ENCODE assay signal across 20 cellular contexts in genomic region chr13:53368948-53369347, GRCh38.
A peak's percentile ranks its signal among the peaks of the same experiment; 100 is the strongest.
DNase-seq lines count a peak whose midpoint lies in the region; ATAC-seq and TF ChIP-seq lines count a peak whose summit lies in the region.
"Had no signal": no experiment of that assay in that cellular context is flagged by ENCODE, and none has a peak within 500 bp of the region (broad histone marks: within the 10 kb centered on the region; RNA-seq: fewer than 3 reads in every experiment).

No MANE protein-coding gene starts in this region.

- no peak for TF ChIP-seq EP300 in esophagus muscularis mucosa (IDR thresholded peaks at IDR 0.05)

- TF ChIP-seq CTCF in endodermal cell (conservative IDR thresholded peaks at IDR 0.05): peak; percentile 68
- no peak for TF ChIP-seq CTCF in esophagus muscularis mucosa (IDR thresholded peaks at IDR 0.05)

- intact Hi-C loops in esophagus muscularis mucosa (cut with DNase I): no loop called here

- no peak for TF ChIP-seq POLR2A in GM18505 (IDR thresholded peaks at IDR 0.05; ENCODE audit: borderline replicate concordance, extremely low read depth, insufficient read depth, insufficient read length)
- no peak for TF ChIP-seq POLR2A in esophagus muscularis mucosa (IDR thresholded peaks at IDR 0.05; ENCODE audit: low read depth)

- H3K4me3 Mint-ChIP-seq in endodermal cell: no peak overlapping the region
- H3K4me3 Mint-ChIP-seq in activated T-cell treated with anti-CD3 and anti-CD28 coated beads, Interleukin-2, amount 50 U/mL, for 24 hours: no peak overlapping the region
- H3K4me3 Mint-ChIP-seq: CD4-positive, alpha-beta memory T cell had no signal

- no peaks in the 10 kb centered on the region for H3K36me3 Mint-ChIP-seq in endodermal cell (ENCODE audit: low read depth)
- no peaks in the 10 kb centered on the region for H3K36me3 Mint-ChIP-seq in activated T-cell treated with anti-CD3 and anti-CD28 coated beads, Interleukin-2, amount 50 U/mL, for 24 hours (ENCODE audit: low read depth)
- H3K36me3 Mint-ChIP-seq: CD4-positive, alpha-beta memory T cell had no signal

- H3K4me1 Mint-ChIP-seq in endodermal cell: peaks cover 9% of the 10 kb centered on the region
- H3K4me1 Mint-ChIP-seq in activated T-cell treated with anti-CD3 and anti-CD28 coated beads, Interleukin-2, amount 50 U/mL, for 24 hours (ENCODE audit: low read depth): no peaks in the 10 kb centered on the region
- H3K4me1 Mint-ChIP-seq: CD4-positive, alpha-beta memory T cell had no signal

- DNase-seq in COR-L47 (lab: John Stamatoyannopoulos, UW) (peak; percentile 40), G401 (ENCODE audit: low spot score) (peak; percentile 56), NCI-H82 (lab: John Stamatoyannopoulos, UW) (peak; percentile 45), endodermal cell (no peak), esophagus muscularis mucosa (ENCODE audit: extremely low spot score) (no peak), NCI-H2227 treated with DMSO at 0.1 percent for 48 hours (lab: John Stamatoyannopoulos, UW) (no peak)
- no peak for DNase-seq in activated T-cell treated with anti-CD3 and anti-CD28 coated beads, Interleukin-2, amount 50 U/mL, for 24 hours
- DNase-seq: ACHN; BE2C; CD4-positive, alpha-beta memory T cell; DMS 273 treated with DMSO at 0.1 percent for 48 hours; MG63; NCI-H1092 treated with DMSO at 0.1 percent for 48 hours; NCI-H187 treated with DMSO at 0.1 percent for 48 hours; NCI-H524 treated with DMSO at 0.1 percent for 48 hours; SHP77 treated with DMSO at 0.1 percent for 48 hours; T-helper 2 cell had no signal

- H3K27me3 ChIP-seq in endodermal cell (ENCODE audit: control insufficient read depth, insufficient read depth, low read length, poor library complexity, severe bottlenecking): peaks cover 34% of the 10 kb centered on the region
- H3K27me3 ChIP-seq in esophagus muscularis mucosa: no peaks in the 10 kb centered on the region
- H3K27me3 ChIP-seq: BE2C, MG63 had no signal

- in situ Hi-C loops in G401 (cut with HindIII; ENCODE audit: low sequenced_read_pairs): no loop called here

- no peak overlapping the region for H3K9ac ChIP-seq in endodermal cell (ENCODE audit: extremely low read depth, low read length, poor library complexity, severe bottlenecking)

- peaks cover 16% of the 10 kb centered on the region for H3K27me3 Mint-ChIP-seq in endodermal cell (ENCODE audit: insufficient read depth)
- H3K27me3 Mint-ChIP-seq in activated T-cell treated with anti-CD3 and anti-CD28 coated beads, Interleukin-2, amount 50 U/mL, for 24 hours: no peaks in the 10 kb centered on the region
- H3K27me3 Mint-ChIP-seq: CD4-positive, alpha-beta memory T cell had no signal

- H3K27ac ChIP-seq in endodermal cell (ENCODE audit: low read depth, low read length): no peak overlapping the region
- H3K27ac ChIP-seq in esophagus muscularis mucosa (replicated peaks in 1 of 4): no peak overlapping the region
- H3K27ac ChIP-seq: HL-60 had no signal

- H3K27ac Mint-ChIP-seq in endodermal cell: no peak overlapping the region
- no peak overlapping the region for H3K27ac Mint-ChIP-seq in activated T-cell treated with anti-CD3 and anti-CD28 coated beads, Interleukin-2, amount 50 U/mL, for 24 hours
- H3K27ac Mint-ChIP-seq: CD4-positive, alpha-beta memory T cell had no signal

- no peaks in the 10 kb centered on the region for H3K9me3 Mint-ChIP-seq in endodermal cell
- H3K9me3 Mint-ChIP-seq in activated T-cell treated with anti-CD3 and anti-CD28 coated beads, Interleukin-2, amount 50 U/mL, for 24 hours: no peaks in the 10 kb centered on the region

- H3K36me3 ChIP-seq in endodermal cell (ENCODE audit: control insufficient read depth, insufficient read depth, low read length) (no peaks in the 10 kb centered on the region), esophagus muscularis mucosa (no peaks in the 10 kb centered on the region)
- H3K36me3 ChIP-seq: BE2C, MG63 had no signal

- ATAC-seq in GM18505 (IDR thresholded peaks at IDR 0.05; ENCODE audit: unreplicated experiment): no peak
- ATAC-seq: K562 had no signal

- WGBS in endodermal cell (ENCODE audit: insufficient coverage in 1 of 2, insufficient read length in 1 of 2), 2 experiments: 50% methylated on average over 1 of the region's 2 CpGs; no CpG with 5 or more reads in 1 of the 2 experiments
- WGBS in esophagus muscularis mucosa: 73% methylated on average over 2 of the region's 2 CpGs

- H3K9me3 ChIP-seq in endodermal cell (ENCODE audit: control insufficient read depth, low read length) (no peaks in the 10 kb centered on the region), esophagus muscularis mucosa (no peaks in the 10 kb centered on the region)
- H3K9me3 ChIP-seq: BE2C, MG63 had no signal

- H3K4me3 ChIP-seq in endodermal cell (ENCODE audit: low read length): no peak overlapping the region
- H3K4me3 ChIP-seq in esophagus muscularis mucosa: no peak overlapping the region
- H3K4me3 ChIP-seq: K562, MG63 had no signal

- H3K4me1 ChIP-seq in endodermal cell (ENCODE audit: control insufficient read depth, insufficient read depth, low read length) (no peaks in the 10 kb centered on the region), esophagus muscularis mucosa (no peaks in the 10 kb centered on the region)
- H3K4me1 ChIP-seq: BE2C had no signal

Comparison
In these comparisons a context has a peak if more than half of its experiments do, and no peak if none do; other contexts are left out.
1. DNase-seq: peak in COR-L47 (single experiment), G401 (single experiment) and NCI-H82 (single experiment); none in endodermal cell (single experiment), activated T-cell treated with anti-CD3 and anti-CD28 coated beads, Interleukin-2, amount 50 U/mL, for 24 hours (single experiment), esophagus muscularis mucosa (single experiment) and NCI-H2227 treated with DMSO at 0.1 percent for 48 hours (single experiment).